In the genomic region with DNA sequence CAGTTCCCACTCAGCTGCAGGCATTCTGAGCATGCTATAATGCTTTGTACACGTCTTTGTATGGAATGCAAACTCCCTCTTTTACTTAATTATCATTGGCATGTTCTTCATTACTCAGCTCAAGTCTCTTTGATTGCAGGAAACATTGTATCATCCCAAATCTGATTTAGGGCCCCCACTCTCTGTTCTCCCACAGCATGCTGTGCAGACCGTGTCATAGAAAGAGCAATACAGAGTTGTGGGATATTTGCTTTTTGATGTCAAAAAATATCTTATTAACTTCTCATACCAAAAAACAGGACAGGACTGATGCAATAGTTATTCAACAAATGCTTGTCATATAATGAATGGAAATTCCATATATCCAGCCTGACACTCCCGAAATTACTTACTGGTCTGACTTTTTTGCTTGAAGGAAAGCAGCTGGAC, we compare ENCODE assay signal across 1 cellular context.
TF ChIP-seq lines count a peak whose summit lies in the region.

No MANE protein-coding gene starts in this region.

TF ChIP-seq in SK-N-SH treated with all-trans-retinoic acid at 6 μM for 48 hours, 23 proteins besides CTCF, POLR2A, EP300 and RAD21 (continued from another document):
- no peak; the same call in 1 of the 2 replicates for TF ChIP-seq ZFP3 (CRISPR knock-in tag; IDR thresholded peaks at IDR 0.05)
- TF ChIP-seq ZNF8 (CRISPR knock-in tag; IDR thresholded peaks at IDR 0.05): no peak
- TF ChIP-seq RARB (CRISPR knock-in tag; IDR thresholded peaks at IDR 0.05): no peak; the same call in 1 of the 2 replicates
- peak; percentile 99 for TF ChIP-seq ISL1 (CRISPR knock-in tag; IDR thresholded peaks at IDR 0.05)
- TF ChIP-seq ZNF70 (CRISPR knock-in tag; IDR thresholded peaks at IDR 0.05): no peak
- TF ChIP-seq ZFP30 (CRISPR knock-in tag; IDR thresholded peaks at IDR 0.05): no peak
